In the genomic region with DNA sequence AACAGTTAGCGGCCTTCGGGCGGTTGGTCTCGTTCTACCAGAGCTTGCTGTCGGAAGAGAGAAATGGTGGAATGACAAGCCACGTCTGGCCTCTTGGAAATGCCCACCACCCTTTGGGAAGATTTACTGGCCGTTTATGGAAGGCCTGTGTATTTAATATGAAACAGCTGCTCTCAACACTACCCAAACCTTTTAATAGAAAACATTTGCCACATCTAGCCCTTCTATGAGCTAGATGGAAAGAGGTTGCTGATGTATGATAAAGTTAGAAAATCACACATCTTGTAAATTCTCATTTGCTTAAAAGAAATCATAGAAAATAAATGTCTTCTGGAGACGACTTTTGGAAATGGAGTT, we compare ENCODE assay signal across 1 cellular context.
TF ChIP-seq lines count a peak whose summit lies in the region.

No MANE protein-coding gene starts in this region.

TF ChIP-seq in GM12878, 131 proteins besides CTCF, POLR2A, EP300 and RAD21:
- TF ChIP-seq ZNF207 (IDR thresholded peaks at IDR 0.05; ENCODE audit: borderline replicate concordance): no peak
- no peak for TF ChIP-seq STAT1 (conservative IDR thresholded peaks at IDR 0.05)
- TF ChIP-seq FOS (IDR thresholded peaks at IDR 0.05; ENCODE audit: borderline replicate concordance, extremely low read depth, insufficient read length): no peak
- no peak for TF ChIP-seq ATF2 (IDR thresholded peaks at IDR 0.05; ENCODE audit: low read length)
- TF ChIP-seq ZNF384 (IDR thresholded peaks at IDR 0.05; ENCODE audit: borderline replicate concordance, low read depth, low read length): no peak
- TF ChIP-seq ETV6 (conservative IDR thresholded peaks at IDR 0.05 in 1 of 2, IDR thresholded peaks at IDR 0.05 in 1 of 2; ENCODE audit: borderline replicate concordance in 1 of 2, low read depth in 1 of 2): no peak
- no peak for TF ChIP-seq ASH2L (IDR thresholded peaks at IDR 0.05; ENCODE audit: borderline replicate concordance, low read depth)
- no peak for TF ChIP-seq KDM1A (IDR thresholded peaks at IDR 0.05; ENCODE audit: borderline replicate concordance)
- no peak for TF ChIP-seq YBX1 (IDR thresholded peaks at IDR 0.05)
- no peak for TF ChIP-seq IRF3 (IDR thresholded peaks at IDR 0.05)
- no peak for TF ChIP-seq POLR2AphosphoS5 (IDR thresholded peaks at IDR 0.05; ENCODE audit: low read length)
TF ChIP-seq in GM12878: peak in this region for 0.
